ENCODE assay signal across 24 cellular contexts in genomic region chr18:23906658-23907057, GRCh38.
DNase-seq lines count a peak whose midpoint lies in the region; ATAC-seq, FAIRE-seq and TF ChIP-seq lines count a peak whose summit lies in the region.
"Had no signal": no experiment of that assay in that cellular context is flagged by ENCODE, and none has a peak within 500 bp of the region (broad histone marks: within the 10 kb centered on the region; RNA-seq: fewer than 3 reads in every experiment).

No MANE protein-coding gene starts in this region.

- DNase-seq in D721Med (ENCODE audit: insufficient read length, low spot score) (no peak), HFFc6 (peak; percentile 45), keratinocyte (ENCODE audit: low read depth, low spot score) (no peak), DMS79 (lab: John Stamatoyannopoulos, UW) (no peak), HAP-1 (ENCODE audit: low spot score in 2 of 2) (no peak), NCI-H510A treated with DMSO at 0.1 percent for 48 hours (lab: John Stamatoyannopoulos, UW) (no peak)
- DNase-seq: 8988T; ACHN; AML-193; BE2C; CD4-positive, alpha-beta T cell; CD8-positive, alpha-beta memory T cell; DMS153; GM23248; H7 had no signal

- no peak overlapping the region for H3K4me3 ChIP-seq in keratinocyte (ENCODE audit: control insufficient read depth in 2 of 3, extremely low read depth in 1 of 3, insufficient read depth in 2 of 3, low read depth in 1 of 3, low read length in 3 of 3)
- H3K4me3 ChIP-seq in HAP-1, result no peak overlapping the region
- H3K4me3 ChIP-seq: A549; BLaER1 treated with 17β-estradiol and CSF1 and Interleukin-3, amounts not matched to agents 10 nM and 100 nM; GM23248 had no signal

- H3K27me3 Mint-ChIP-seq in HFFc6 (ENCODE audit: insufficient read depth), result no peaks in the 10 kb centered on the region
- H3K27me3 Mint-ChIP-seq: CD4-positive, alpha-beta T cell; CD8-positive, alpha-beta memory T cell had no signal

- H2AFZ ChIP-seq in keratinocyte (ENCODE audit: control insufficient read depth, low read length), result no peak overlapping the region
- H2AFZ ChIP-seq: GM23248 had no signal

- H3K36me3 ChIP-seq in keratinocyte (ENCODE audit: control insufficient read depth in 2 of 2, extremely low read depth in 1 of 2, insufficient read depth in 2 of 2, low read length in 2 of 2), result peaks cover 42 to 63% of the 10 kb centered on the region in 2 experiments
- no peaks in the 10 kb centered on the region for H3K36me3 ChIP-seq in HAP-1 (replicated peaks)
- H3K36me3 ChIP-seq: BE2C had no signal

- H3K4me1 ChIP-seq in keratinocyte (ENCODE audit: control insufficient read depth, extremely low read depth, insufficient read depth, low read length) (no peaks in the 10 kb centered on the region), HAP-1 (no peaks in the 10 kb centered on the region)
- H3K4me1 ChIP-seq: A549, BE2C had no signal

- no peaks in the 10 kb centered on the region for H3K9me3 Mint-ChIP-seq in HFFc6
- H3K9me3 Mint-ChIP-seq: CD14-positive monocyte; CD4-positive, alpha-beta T cell; CD8-positive, alpha-beta memory T cell had no signal

- H3K9me1 ChIP-seq in keratinocyte (ENCODE audit: control insufficient read depth, extremely low read depth, insufficient read depth, low read length), result no peaks in the 10 kb centered on the region

- H3K36me3 Mint-ChIP-seq in HFFc6 (ENCODE audit: low read depth), result no peaks in the 10 kb centered on the region
- H3K36me3 Mint-ChIP-seq: CD14-positive monocyte; CD8-positive, alpha-beta memory T cell had no signal

- no peak overlapping the region for H3K4me2 ChIP-seq in keratinocyte (ENCODE audit: control insufficient read depth, extremely low read depth, insufficient read depth, low read depth, low read length)
- H3K4me2 ChIP-seq: A549; BLaER1 treated with 17β-estradiol and CSF1 and Interleukin-3, amounts not matched to agents 10 nM and 100 nM had no signal

- in situ Hi-C loops in HAP-1 (cut with MboI; ENCODE audit: low sequenced_read_pairs), result no loop called here

- peaks cover 4% of the 10 kb centered on the region for H3K79me2 ChIP-seq in keratinocyte (ENCODE audit: control insufficient read depth, insufficient read depth, low read length)

- H3K4me1 Mint-ChIP-seq in HFFc6 (ENCODE audit: low read depth), result peaks cover 11% of the 10 kb centered on the region
- H3K4me1 Mint-ChIP-seq: CD14-positive monocyte; CD8-positive, alpha-beta memory T cell had no signal

- H3K4me3 Mint-ChIP-seq in HFFc6, result no peak overlapping the region
- H3K4me3 Mint-ChIP-seq: CD14-positive monocyte; CD4-positive, alpha-beta T cell; CD8-positive, alpha-beta memory T cell had no signal

- H3K27ac ChIP-seq in keratinocyte (ENCODE audit: control insufficient read depth, insufficient read depth, low read length), result no peak overlapping the region
- H3K27ac ChIP-seq: A549; BLaER1 treated with 17β-estradiol and CSF1 and Interleukin-3, amounts not matched to agents 10 nM and 100 nM; GM23248 had no signal

- TF ChIP-seq CTCF in D721Med (IDR thresholded peaks at IDR 0.05; ENCODE audit: insufficient read depth, missing control alignments) (no peak), HFFc6 (IDR thresholded peaks at IDR 0.05) (no peak), keratinocyte (optimal IDR thresholded peaks at IDR 0.05 in 1 of 3, IDR thresholded peaks at IDR 0.05 in 1 of 3, conservative IDR thresholded peaks at IDR 0.05 in 1 of 3; ENCODE audit: extremely low read depth in 1 of 3, insufficient read depth in 2 of 3, low read length in 3 of 3) (no peak)

- peaks cover 10% of the 10 kb centered on the region for H4K20me1 ChIP-seq in keratinocyte (ENCODE audit: control insufficient read depth, extremely low read depth, insufficient read depth, low read length)
- H4K20me1 ChIP-seq: BLaER1 treated with 17β-estradiol and CSF1 and Interleukin-3, amounts not matched to agents 10 nM and 100 nM had no signal

- no peaks in the 10 kb centered on the region for H3K9me3 ChIP-seq in keratinocyte (ENCODE audit: control insufficient read depth, low read depth, low read length)
- H3K9me3 ChIP-seq in HAP-1, result no peaks in the 10 kb centered on the region
- H3K9me3 ChIP-seq: A549; BE2C; BLaER1 treated with 17β-estradiol and CSF1 and Interleukin-3, amounts not matched to agents 10 nM and 100 nM had no signal

- no peak for ATAC-seq in HG02678 (IDR thresholded peaks at IDR 0.05; ENCODE audit: unreplicated experiment)
- ATAC-seq: A549, HCT116 had no signal

- FAIRE-seq in D721Med (lab: Jason Lieb, UNC) (peak; percentile 41), keratinocyte (lab: Jason Lieb, UNC) (peak; percentile 9)
- FAIRE-seq: A549, G401.6, GM12892, GM19239, H1 had no signal

- dilution Hi-C loops in keratinocyte (cut with MboI; ENCODE audit: extremely low pct_ligation_motif_present, low sequenced_read_pairs), result no loop called here

- no peak overlapping the region for H3K9ac ChIP-seq in keratinocyte (ENCODE audit: control insufficient read depth, extremely low read depth, insufficient read depth, low read length)
- H3K9ac ChIP-seq: BLaER1 treated with 17β-estradiol and CSF1 and Interleukin-3, amounts not matched to agents 10 nM and 100 nM; GM23248 had no signal

- H3K27me3 ChIP-seq in keratinocyte (ENCODE audit: control insufficient read depth, extremely low read depth, insufficient read depth, low read length) (no peaks in the 10 kb centered on the region), HAP-1 (ENCODE audit: low read depth) (no peaks in the 10 kb centered on the region)
- H3K27me3 ChIP-seq: BE2C; BLaER1 treated with 17β-estradiol and CSF1 and Interleukin-3, amounts not matched to agents 10 nM and 100 nM had no signal

- H3K27ac Mint-ChIP-seq in HFFc6, result peak overlapping the region; percentile 27; the same call in 1 of the 2 replicates
- H3K27ac Mint-ChIP-seq: CD14-positive monocyte; CD4-positive, alpha-beta T cell; CD8-positive, alpha-beta memory T cell had no signal
